15 cellular contexts compared by ENCODE assay signal in the genomic region with DNA sequence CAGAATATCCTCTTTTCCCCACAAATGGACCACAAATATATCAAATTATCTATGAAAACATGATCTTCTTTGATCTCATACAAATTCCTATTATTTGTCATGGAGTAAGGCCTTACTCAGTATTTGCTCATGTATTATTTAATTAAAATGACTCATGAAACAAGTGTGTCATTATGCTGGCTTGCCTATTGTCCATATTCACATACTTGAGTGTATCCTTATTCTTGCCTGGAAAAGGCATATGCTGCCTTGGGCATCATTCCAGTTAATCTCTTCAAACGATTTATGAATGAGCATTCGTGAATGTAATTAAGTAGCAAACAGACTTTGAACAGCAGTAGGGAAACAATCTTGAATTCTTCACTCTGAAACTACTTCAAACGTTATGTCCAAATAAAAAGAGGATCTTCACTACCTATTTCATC. TPM values are rescaled to one million over a fixed set of nuclear protein-coding genes. Genes with fewer than 3 reads are reported as not detected.
DNase-seq lines count a peak whose midpoint lies in the region; ATAC-seq, FAIRE-seq and TF ChIP-seq lines count a peak whose summit lies in the region.
"Had no signal": no experiment of that assay in that cellular context is flagged by ENCODE, and none has a peak within 500 bp of the region (broad histone marks: within the 10 kb centered on the region; RNA-seq: fewer than 3 reads in every experiment).

No MANE protein-coding gene starts in this region.

- no peaks in the 10 kb centered on the region for H3K36me3 ChIP-seq in GM23248 (ENCODE audit: low read depth)
- no peaks in the 10 kb centered on the region for H3K36me3 ChIP-seq in brain microvascular endothelial cell (replicated peaks)
- H3K36me3 ChIP-seq in pancreas, result no peaks in the 10 kb centered on the region
- H3K36me3 ChIP-seq: colonic mucosa, HAP-1 had no signal

- in situ Hi-C loops in GM23248 (cut with MboI) (no loop called here), brain microvascular endothelial cell (cut with HindIII; ENCODE audit: low pct_ligation_motif_present, low sequenced_read_pairs) (no loop called here)

- H3K4me2 ChIP-seq in GM23248 (ENCODE audit: unreplicated experiment), result peak overlapping the region; percentile 52

- no peaks in the 10 kb centered on the region for H3K9me2 ChIP-seq in GM23248 (ENCODE audit: insufficient read depth)

- peaks cover 25% of the 10 kb centered on the region for H3F3A ChIP-seq in GM23248 (ENCODE audit: insufficient read depth)

- intact Hi-C loops in pancreas (cut with DNase I), result no loop called here

- ATAC-seq in pancreas, result peak in 3 of 4 donors; percentile 58 to 79 (median 63)
- no peak for ATAC-seq in HG03280 (IDR thresholded peaks at IDR 0.05; ENCODE audit: unreplicated experiment)
- ATAC-seq: stimulated activated naive CD8-positive, alpha-beta T cell treated with anti-CD3 and anti-CD28 coated beads, Interleukin-15, Interleukin-2, amounts not matched to agents 100 U/mL and 50 U/mL, for 24 hours had no signal

- no peak overlapping the region for H2AFZ ChIP-seq in GM23248

- no peaks in the 10 kb centered on the region for H4K20me1 ChIP-seq in GM23248 (ENCODE audit: insufficient read depth)

- H3K27me3 ChIP-seq in GM23248 (replicated peaks; ENCODE audit: insufficient read depth), result peaks cover 44% of the 10 kb centered on the region
- no peaks in the 10 kb centered on the region for H3K27me3 ChIP-seq in brain microvascular endothelial cell (replicated peaks)
- no peaks in the 10 kb centered on the region for H3K27me3 ChIP-seq in pancreas
- H3K27me3 ChIP-seq: colonic mucosa had no signal

- TF ChIP-seq CTCF in brain microvascular endothelial cell (IDR thresholded peaks at IDR 0.05; ENCODE audit: low read depth, low read length, missing control alignments) (no peak), pancreas (IDR thresholded peaks at IDR 0.05) (no peak)

- H3K4me1 ChIP-seq in GM23248 (ENCODE audit: insufficient read depth) (peaks cover 25% of the 10 kb centered on the region), pancreas (peaks cover 0 to 9% (median 4%) of the 10 kb centered on the region in 3 donors)
- H3K4me1 ChIP-seq: colonic mucosa, HAP-1 had no signal

- H3K9ac ChIP-seq in GM23248, result no peak overlapping the region

- DNase-seq in GM23248, result peak; percentile 85
- DNase-seq in NCI-H2196 (lab: John Stamatoyannopoulos, UW; ENCODE audit: unreplicated experiment), result peak; percentile 68
- DNase-seq in brain microvascular endothelial cell, result peak; percentile 29
- DNase-seq in pancreas, result no peak
- DNase-seq in activated T-cell treated with anti-CD3 and anti-CD28 coated beads, Interleukin-2, amount 50 U/mL, for 1 hour, result no peak
- no peak for DNase-seq in RCC 7860 (ENCODE audit: low spot score)
- no peak for DNase-seq in NAMALWA (ENCODE audit: low spot score)
- DNase-seq: activated T-cell treated with anti-CD3 and anti-CD28 coated beads for 4 hours; colonic mucosa; naive B cell; stimulated activated CD4-positive, alpha-beta T cell treated with anti-CD3 and anti-CD28 coated beads, Interleukin-15, amount 100 ng/mL, for 24 hours; stimulated activated naive CD8-positive, alpha-beta T cell treated with anti-CD3 and anti-CD28 coated beads, Interleukin-15, Interleukin-2, amounts not matched to agents 100 U/mL and 50 U/mL, for 24 hours; T-helper 9 cell had no signal

- no peaks in the 10 kb centered on the region for H3K79me2 ChIP-seq in GM23248 (ENCODE audit: insufficient read depth)

- peak overlapping the region; percentile 4; the same call in 1 of the 2 replicates for H3K4me3 ChIP-seq in GM23248
- H3K4me3 ChIP-seq in brain microvascular endothelial cell (ENCODE audit: low read depth, low read length), result no peak overlapping the region
- H3K4me3 ChIP-seq in pancreas, result no peak overlapping the region
- H3K4me3 ChIP-seq: colonic mucosa, HAP-1 had no signal

- H3K9me3 ChIP-seq in GM23248 (ENCODE audit: low read depth) (no peaks in the 10 kb centered on the region), pancreas (no peaks in the 10 kb centered on the region)
- H3K9me3 ChIP-seq: colonic mucosa, HAP-1 had no signal

- 0 to 1% methylated on average over 3 of the region's 3 CpGs for WGBS in GM23248 (ENCODE audit: low coverage in 1 of 2, low lambda C conversion rate in 2 of 2, missing lambda C conversion rate in 2 of 2), 2 experiments
- WGBS in pancreas, 2 donors, result 2 to 13% methylated on average over 3 of the region's 3 CpGs

- peak overlapping the region; percentile 26; the same call in 1 of the 2 replicates for H3K27ac ChIP-seq in GM23248
- no peak overlapping the region for H3K27ac ChIP-seq in brain microvascular endothelial cell
- peak overlapping the region in 1 of 4 donors; percentile 6 for H3K27ac ChIP-seq in pancreas
- H3K27ac ChIP-seq: colonic mucosa had no signal

- FAIRE-seq in pancreas (lab: Jason Lieb, UNC) (no peak), RCC 7860 (lab: Jason Lieb, UNC) (no peak)

RNA-seq across cellular contexts. Expression of a gene that starts 22.6 kb away (rescaled TPM):
- 5.1 and 10.4 TPM in 2 replicates for total RNA-seq in GM23248 (2014; rRNA removed; shearing (Covaris generic))
- polyA plus RNA-seq in GM23248 (2016; fragmentation: Nextera tagmentation; extraction: Ambion mirVana), result 42.5 and 42.6 TPM in 2 replicates
- total RNA-seq in pancreas, result 1 to 10 TPM; 4.8 to 9.1 (median 6.5) TPM
- 10 to 100 TPM; 17.3 to 21.7 TPM for polyA plus RNA-seq in pancreas

RNA-seq across cellular contexts. Expression of a gene that starts 45.6 kb away (rescaled TPM):
- total RNA-seq in GM23248 (2014; rRNA removed; shearing (Covaris generic)), result 63.7 and 76.6 TPM in 2 replicates
- polyA plus RNA-seq in GM23248 (2016; fragmentation: Nextera tagmentation; extraction: Ambion mirVana) (35.2 and 36.9 TPM in 2 replicates), pancreas (10 to 100 TPM; 15.5 to 18.1 TPM)
- 10 to 100 TPM; 14.6 to 63.9 (median 22.7) TPM for total RNA-seq in pancreas

Comparison
In these comparisons a context has a peak if more than half of its experiments do, and no peak if none do; other contexts are left out.
1. DNase-seq: peak in GM23248 (single experiment), NCI-H2196 (single experiment) and brain microvascular endothelial cell (single experiment); none in pancreas (0 of 6), activated T-cell treated with anti-CD3 and anti-CD28 coated beads, Interleukin-2, amount 50 U/mL, for 1 hour (single experiment), RCC 7860 (single experiment) and NAMALWA (single experiment).